Comparison of ENCODE assay signal across 8 cellular contexts in the genomic region with DNA sequence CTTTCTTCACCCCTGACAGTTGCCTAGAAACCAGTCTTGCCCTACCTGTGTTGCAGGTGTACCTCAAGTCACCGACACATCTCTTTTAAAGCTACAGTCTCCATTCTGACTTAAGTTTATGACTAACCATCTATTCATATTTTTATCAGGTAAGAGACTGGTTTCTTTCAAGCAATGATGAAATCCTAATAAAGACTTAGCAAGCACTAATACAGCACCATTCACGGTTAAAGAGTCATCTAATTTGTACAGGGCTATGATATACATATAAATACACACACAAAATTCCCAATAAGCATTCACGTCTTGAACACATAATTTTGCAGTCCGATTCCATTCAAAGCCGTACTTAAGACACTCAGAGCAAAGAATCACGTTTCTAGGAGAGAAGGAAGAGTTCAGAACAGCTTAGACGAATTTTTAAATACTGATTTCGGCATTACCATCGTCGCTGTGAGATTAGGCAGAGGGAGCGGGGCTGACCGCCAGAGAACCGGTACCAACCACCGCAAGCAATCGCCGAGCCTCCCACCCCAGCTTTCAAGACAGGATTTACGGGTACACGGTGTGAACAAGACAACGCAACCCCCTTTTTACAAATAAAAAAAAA. TPM values are rescaled to one million over a fixed set of nuclear protein-coding genes. Genes with fewer than 3 reads are reported as not detected.
DNase-seq lines count a peak whose midpoint lies in the region; ATAC-seq and TF ChIP-seq lines count a peak whose summit lies in the region.

No MANE protein-coding gene starts in this region.

- peaks cover 24% of the 10 kb centered on the region for H3K79me2 ChIP-seq in trophoblast cell (ENCODE audit: control insufficient read depth, insufficient read depth, low read length, poor library complexity)

- no peak overlapping the region for H2AFZ ChIP-seq in trophoblast cell (ENCODE audit: insufficient read depth, low read length, poor library complexity)

- H3K36me3 ChIP-seq in RWPE2 (ENCODE audit: low read depth): peaks cover 54% of the 10 kb centered on the region
- H3K36me3 ChIP-seq in trophoblast cell (ENCODE audit: control insufficient read depth in 1 of 2, insufficient read depth in 2 of 2, low read length in 2 of 2): peaks cover 0 to 2% of the 10 kb centered on the region in 2 experiments

- H3K23ac ChIP-seq in trophoblast cell (ENCODE audit: low read length): no peak overlapping the region

- H3K9me3 ChIP-seq in RWPE2 (ENCODE audit: severe bottlenecking): no peaks in the 10 kb centered on the region
- peaks cover 2% of the 10 kb centered on the region for H3K9me3 ChIP-seq in trophoblast cell (ENCODE audit: insufficient read depth, low read depth, low read length)

- H2BK12ac ChIP-seq in trophoblast cell (ENCODE audit: low read length): no peak overlapping the region

- H3K9ac ChIP-seq in trophoblast cell (ENCODE audit: low read length): peak overlapping the region; percentile 99

- H3K27ac ChIP-seq in RWPE2 (ENCODE audit: poor library complexity, severe bottlenecking) (peak overlapping the region; percentile 99), trophoblast cell (ENCODE audit: low read depth, low read length) (peak overlapping the region; percentile 79)

- peaks cover 21% of the 10 kb centered on the region for H3K79me1 ChIP-seq in trophoblast cell (ENCODE audit: low read length)

- peak; percentile 57 for DNase-seq in DMS 273 (lab: John Stamatoyannopoulos, UW; ENCODE audit: unreplicated experiment)
- no peak for DNase-seq in DMS 273 treated with DMSO at 0.1 percent for 48 hours (lab: John Stamatoyannopoulos, UW)
- DNase-seq in RWPE2 (ENCODE audit: low spot score): no peak
- DNase-seq in fibroblast of pulmonary artery (ENCODE audit: low read depth): peak; percentile 47
- DNase-seq in trophoblast cell: peak in 1 of 2 donors; percentile 41
- DNase-seq in NCI-H146 treated with DMSO at 0.1 percent for 48 hours (lab: John Stamatoyannopoulos, UW; ENCODE audit: unreplicated experiment): no peak
- no peak for DNase-seq in effector CD8-positive, alpha-beta T cell (lab: John Stamatoyannopoulos, UW)

- H3K4me2 ChIP-seq in trophoblast cell (ENCODE audit: low read length): peak overlapping the region; percentile 71

- H3K4me1 ChIP-seq in RWPE2 (ENCODE audit: insufficient read depth, poor library complexity, severe bottlenecking): peaks cover 40% of the 10 kb centered on the region
- H3K4me1 ChIP-seq in trophoblast cell (ENCODE audit: control insufficient read depth in 1 of 2, insufficient read depth in 2 of 2, low read length in 2 of 2): peaks cover 10 to 15% of the 10 kb centered on the region in 2 experiments

- no peak overlapping the region for H3K18ac ChIP-seq in trophoblast cell (ENCODE audit: low read length)

- peak overlapping the region; percentile 30 for H2BK120ac ChIP-seq in trophoblast cell (ENCODE audit: insufficient read depth, low read length, poor library complexity)

- H3K4me3 ChIP-seq in RWPE2 (ENCODE audit: severe bottlenecking) (peak overlapping the region; percentile 91), fibroblast of pulmonary artery (replicated peaks; ENCODE audit: low read depth, low read length) (peak overlapping the region; percentile 89), trophoblast cell (ENCODE audit: low read depth, low read length) (peak overlapping the region; percentile 97)

- peak overlapping the region; percentile 52 for H4K91ac ChIP-seq in trophoblast cell (ENCODE audit: low read depth, low read length)

- H4K8ac ChIP-seq in trophoblast cell (ENCODE audit: low read depth, low read length): peak overlapping the region; percentile 80

- no peak; the same call in 2 of the 3 replicates for ATAC-seq in RWPE2 (ENCODE audit: low read depth)
- ATAC-seq in HG02610 (IDR thresholded peaks at IDR 0.05; ENCODE audit: unreplicated experiment): no peak

- H4K12ac ChIP-seq in trophoblast cell (ENCODE audit: low read depth, low read length): no peak overlapping the region

- peak overlapping the region; percentile 92 for H2BK5ac ChIP-seq in trophoblast cell (ENCODE audit: low read depth, low read length, poor library complexity)

- WGBS in trophoblast cell (ENCODE audit: extremely low coverage, insufficient coverage, insufficient read length): no CpG with 5 or more reads among the region's 19 CpGs

- peak overlapping the region; percentile 100 for H3K4ac ChIP-seq in trophoblast cell (ENCODE audit: low read depth, low read length)

- TF ChIP-seq CTCF in RWPE2 (IDR thresholded peaks at IDR 0.05; ENCODE audit: poor library complexity, severe bottlenecking) (no peak), fibroblast of pulmonary artery (IDR thresholded peaks at IDR 0.05; ENCODE audit: low read length, missing control alignments) (no peak)

- peak overlapping the region; percentile 95 for H3K14ac ChIP-seq in trophoblast cell (ENCODE audit: low read length)

- no peaks in the 10 kb centered on the region for H3K27me3 ChIP-seq in RWPE2 (ENCODE audit: insufficient read depth, poor library complexity, severe bottlenecking)
- H3K27me3 ChIP-seq in trophoblast cell (ENCODE audit: insufficient read depth, low read length): no peaks in the 10 kb centered on the region

- H2AK5ac ChIP-seq in trophoblast cell (ENCODE audit: low read length): no peak overlapping the region

RNA-seq across cellular contexts. Expression of gene ERRFI1, which starts 0.9 kb away (rescaled TPM):
- polyA plus RNA-seq in trophoblast cell (2013): 267 and 277 TPM in 2 replicates

Comparison
In these comparisons a context has a peak if more than half of its experiments do, and no peak if none do; other contexts are left out.
1. DNase-seq: peak in DMS 273 (single experiment) and fibroblast of pulmonary artery (single experiment); none in DMS 273 treated with DMSO at 0.1 percent for 48 hours (single experiment), RWPE2 (single experiment), NCI-H146 treated with DMSO at 0.1 percent for 48 hours (single experiment) and effector CD8-positive, alpha-beta T cell (single experiment).
2. Peak in every context shown above with its lines, with median percentiles within 50 percentile points of each other: H3K4me3 ChIP-seq.